ENCODE assay signal across 20 cellular contexts in genomic region chr14:65482769-65483438, GRCh38.
DNase-seq lines count a peak whose midpoint lies in the region; ATAC-seq, FAIRE-seq and TF ChIP-seq lines count a peak whose summit lies in the region.
"Had no signal": no experiment of that assay in that cellular context is flagged by ENCODE, and none has a peak within 500 bp of the region (broad histone marks: within the 10 kb centered on the region; RNA-seq: fewer than 3 reads in every experiment).

No MANE protein-coding gene starts in this region.

- ATAC-seq in stimulated activated naive B cell treated with anti-CD40 and anti-IgM and Interleukin-4, amounts not matched to agents 10 μg/mL and 1 μg/mL and 100 μg/mL, for 72 hours (replicated peaks) = peak; percentile 50 to 60
- no peak for ATAC-seq in HG03025 (IDR thresholded peaks at IDR 0.05; ENCODE audit: low FRiP score, unreplicated experiment)
- ATAC-seq: activated CD8-positive, alpha-beta T cell treated with anti-CD3 and anti-CD28 coated beads for 36 hours had no signal

- H3K9me3 ChIP-seq in adipocyte (ENCODE audit: control insufficient read depth, low read length) (no peaks in the 10 kb centered on the region), iPS-20b (ENCODE audit: insufficient read depth, low read depth, low read length) (no peaks in the 10 kb centered on the region), MM.1S (replicated peaks; ENCODE audit: insufficient read depth, low read length) (no peaks in the 10 kb centered on the region)

- no peak overlapping the region for H3K9ac ChIP-seq in adipocyte (ENCODE audit: low read length)
- H3K9ac ChIP-seq in iPS-20b (ENCODE audit: low read depth, low read length) = peak overlapping the region; percentile 2; the same call in 1 of the 2 replicates
- H3K9ac ChIP-seq in MM.1S (ENCODE audit: low read length) = no peak overlapping the region

- H3K27me3 Mint-ChIP-seq in stimulated activated naive B cell treated with anti-CD40 and anti-IgM and Interleukin-4, amounts not matched to agents 10 μg/mL and 1 μg/mL and 100 μg/mL, for 72 hours = no peaks in the 10 kb centered on the region
- H3K27me3 Mint-ChIP-seq: activated CD8-positive, alpha-beta T cell treated with anti-CD3 and anti-CD28 coated beads for 36 hours had no signal

- H3K36me3 Mint-ChIP-seq in stimulated activated naive B cell treated with anti-CD40 and anti-IgM and Interleukin-4, amounts not matched to agents 10 μg/mL and 1 μg/mL and 100 μg/mL, for 72 hours = peaks cover 12 to 30% of the 10 kb centered on the region in 2 donors

- H3K79me2 ChIP-seq in MM.1S (ENCODE audit: low read length) = peaks cover 5% of the 10 kb centered on the region; the same call in 1 of the 2 replicates

- no peaks in the 10 kb centered on the region for H3F3A ChIP-seq in MM.1S (ENCODE audit: insufficient read depth, low read length)

- H4K20me1 ChIP-seq in MM.1S (ENCODE audit: insufficient read depth, low read length) = no peaks in the 10 kb centered on the region

- peaks cover 24 to 52% of the 10 kb centered on the region in 2 donors for H3K4me1 Mint-ChIP-seq in stimulated activated naive B cell treated with anti-CD40 and anti-IgM and Interleukin-4, amounts not matched to agents 10 μg/mL and 1 μg/mL and 100 μg/mL, for 72 hours

- peak; percentile 69 for FAIRE-seq in H54 (lab: Jason Lieb, UNC)
- FAIRE-seq: TTC549 had no signal

- H3K4me2 ChIP-seq in MM.1S (ENCODE audit: low read depth, low read length) = no peak overlapping the region
- H3K4me2 ChIP-seq: smooth muscle cell had no signal

- H3K27ac Mint-ChIP-seq in stimulated activated naive B cell treated with anti-CD40 and anti-IgM and Interleukin-4, amounts not matched to agents 10 μg/mL and 1 μg/mL and 100 μg/mL, for 72 hours = no peak overlapping the region
- H3K27ac Mint-ChIP-seq: activated CD8-positive, alpha-beta T cell treated with anti-CD3 and anti-CD28 coated beads for 36 hours had no signal

- H3K4me1 ChIP-seq in adipocyte (ENCODE audit: control insufficient read depth, insufficient read depth, low read length) (peaks cover 17% of the 10 kb centered on the region), iPS-20b (ENCODE audit: insufficient read depth, low read length) (peaks cover 29% of the 10 kb centered on the region), MM.1S (ENCODE audit: low read length) (no peaks in the 10 kb centered on the region)

- peak overlapping the region; percentile 12 for H3K4me3 ChIP-seq in adipocyte (ENCODE audit: low read length)
- H3K4me3 ChIP-seq in iPS-20b (ENCODE audit: low read length) = no peak overlapping the region
- H3K4me3 ChIP-seq in MM.1S (ENCODE audit: low read length) = no peak overlapping the region
- H3K4me3 ChIP-seq: SK-N-MC, smooth muscle cell had no signal

- DNase-seq in H54 (ENCODE audit: insufficient read length, low spot score) (no peak), adipocyte (ENCODE audit: low read depth) (no peak), GM10266 (ENCODE audit: extremely low spot score) (no peak), NCI-H1105 (lab: John Stamatoyannopoulos, UW) (no peak), MM.1S (no peak)
- no peak for DNase-seq in stimulated activated naive B cell treated with anti-CD40 and anti-IgM and Interleukin-4, amounts not matched to agents 10 μg/mL and 1 μg/mL and 100 μg/mL, for 72 hours
- DNase-seq: brain microvascular endothelial cell; effector CD8-positive, alpha-beta T cell; foreskin melanocyte; NCI-H1105 treated with DMSO at 0.1 percent for 48 hours; NCI-H446; occipital lobe; stimulated activated naive CD4-positive, alpha-beta T cell had no signal

- H3K27ac ChIP-seq in iPS-20b (ENCODE audit: low read length) = no peak overlapping the region
- H3K27ac ChIP-seq in MM.1S (ENCODE audit: low read length) = no peak overlapping the region
- H3K27ac ChIP-seq: brain microvascular endothelial cell, C4-2B, SK-N-MC had no signal

- H2AFZ ChIP-seq in MM.1S (ENCODE audit: low read length) = no peak overlapping the region

- no peak for TF ChIP-seq CTCF in GM10266 (IDR thresholded peaks at IDR 0.05; ENCODE audit: control insufficient read depth, insufficient read depth, low read depth, missing control alignments)
- TF ChIP-seq CTCF in MM.1S (IDR thresholded peaks at IDR 0.05; ENCODE audit: low read length) = no peak

- no peaks in the 10 kb centered on the region for H3K36me3 ChIP-seq in adipocyte (ENCODE audit: control insufficient read depth, insufficient read depth, low read length, severe bottlenecking)
- H3K36me3 ChIP-seq in iPS-20b (ENCODE audit: insufficient read depth, low read depth, low read length) = no peaks in the 10 kb centered on the region
- no peaks in the 10 kb centered on the region for H3K36me3 ChIP-seq in MM.1S (replicated peaks; ENCODE audit: insufficient read depth, low read length)
- H3K36me3 ChIP-seq: brain microvascular endothelial cell had no signal

- H3K27me3 ChIP-seq in adipocyte (replicated peaks; ENCODE audit: control insufficient read depth, insufficient read depth, low read length) (no peaks in the 10 kb centered on the region), iPS-20b (ENCODE audit: insufficient read depth, low read length) (no peaks in the 10 kb centered on the region), MM.1S (replicated peaks; ENCODE audit: insufficient read depth, low read length) (no peaks in the 10 kb centered on the region)
- H3K27me3 ChIP-seq: brain microvascular endothelial cell had no signal

- no peaks in the 10 kb centered on the region for H3K9me2 ChIP-seq in MM.1S (replicated peaks; ENCODE audit: insufficient read depth, low read length)

- H3K4me3 Mint-ChIP-seq in stimulated activated naive B cell treated with anti-CD40 and anti-IgM and Interleukin-4, amounts not matched to agents 10 μg/mL and 1 μg/mL and 100 μg/mL, for 72 hours = peak overlapping the region in 1 of 2 donors; percentile 3
- H3K4me3 Mint-ChIP-seq: activated CD8-positive, alpha-beta T cell treated with anti-CD3 and anti-CD28 coated beads for 36 hours had no signal

- no peak for TF ChIP-seq POLR2A in H54 (IDR thresholded peaks at IDR 0.05; ENCODE audit: low read depth, low read length)

- no peaks in the 10 kb centered on the region for H3K9me3 Mint-ChIP-seq in stimulated activated naive B cell treated with anti-CD40 and anti-IgM and Interleukin-4, amounts not matched to agents 10 μg/mL and 1 μg/mL and 100 μg/mL, for 72 hours
- H3K9me3 Mint-ChIP-seq: activated CD8-positive, alpha-beta T cell treated with anti-CD3 and anti-CD28 coated beads for 36 hours had no signal
